Comparison of ENCODE assay signal across 8 cellular contexts in genomic region chr1:201792534-201793305, GRCh38. TPM values are rescaled to one million over a fixed set of nuclear protein-coding genes. Genes with fewer than 3 reads are reported as not detected.
DNase-seq lines count a peak whose midpoint lies in the region; ATAC-seq and TF ChIP-seq lines count a peak whose summit lies in the region.

No MANE protein-coding gene starts in this region.

- ATAC-seq in left colon (peak; percentile 97), HG03378 (IDR thresholded peaks at IDR 0.05; ENCODE audit: unreplicated experiment) (no peak)

- H3K4me3 ChIP-seq in choroid plexus epithelial cell (ENCODE audit: low read depth, low read length): no peak overlapping the region

- peak; percentile 99 for TF ChIP-seq CTCF in choroid plexus epithelial cell (conservative IDR thresholded peaks at IDR 0.05; ENCODE audit: low read depth, low read length)

- DNase-seq in Ammon's horn (ENCODE audit: low spot score): peak; percentile 94
- peak; percentile 80 for DNase-seq in H4 (ENCODE audit: low spot score)
- peak; percentile 20 for DNase-seq in NCI-H345 treated with DMSO at 0.1 percent for 48 hours (lab: John Stamatoyannopoulos, UW; ENCODE audit: unreplicated experiment)
- DNase-seq in activated CD4-positive, CD25-positive, alpha-beta regulatory T cell treated with anti-CD3 and anti-CD28 coated beads, Interleukin-2, amount 50 U/mL, for 72 hours: peak; percentile 40
- peak; percentile 95 for DNase-seq in choroid plexus epithelial cell (ENCODE audit: low read depth)
- DNase-seq in left colon: peak; percentile 54 to 71
- peak; percentile 54 to 55 for DNase-seq in stimulated activated CD4-positive, alpha-beta T cell treated with anti-CD3 and anti-CD28 coated beads, Interleukin-2, amount 100 ng/mL, for 24 hours

- intact Hi-C loops in left colon (cut with DNase I, micrococcal nuclease): loop anchor here (2.0 to 10.0 kb wide), 2 partner anchors 82 to 238 kb away; no protein-coding TSS in a partner anchor

RNA-seq across cellular contexts. Expression of gene IPO9, which starts 36.2 kb away (rescaled TPM):
- 18.0 and 24.8 TPM in 2 replicates for total RNA-seq in H4 (2014; rRNA removed; shearing (Covaris generic))
- 10 to 100 TPM; 22.0 to 24.3 TPM for total RNA-seq in left colon

Comparison
In these comparisons a context has a peak if more than half of its experiments do, and no peak if none do; other contexts are left out.
1. DNase-seq: peak in every context shown above with its lines; median percentile 95 in choroid plexus epithelial cell; 94 in Ammon's horn; 80 in H4; 62 in left colon; 54 in stimulated activated CD4-positive, alpha-beta T cell treated with anti-CD3 and anti-CD28 coated beads, Interleukin-2, amount 100 ng/mL, for 24 hours; 40 in activated CD4-positive, CD25-positive, alpha-beta regulatory T cell treated with anti-CD3 and anti-CD28 coated beads, Interleukin-2, amount 50 U/mL, for 72 hours; 20 in NCI-H345 treated with DMSO at 0.1 percent for 48 hours.